In the genomic region with DNA sequence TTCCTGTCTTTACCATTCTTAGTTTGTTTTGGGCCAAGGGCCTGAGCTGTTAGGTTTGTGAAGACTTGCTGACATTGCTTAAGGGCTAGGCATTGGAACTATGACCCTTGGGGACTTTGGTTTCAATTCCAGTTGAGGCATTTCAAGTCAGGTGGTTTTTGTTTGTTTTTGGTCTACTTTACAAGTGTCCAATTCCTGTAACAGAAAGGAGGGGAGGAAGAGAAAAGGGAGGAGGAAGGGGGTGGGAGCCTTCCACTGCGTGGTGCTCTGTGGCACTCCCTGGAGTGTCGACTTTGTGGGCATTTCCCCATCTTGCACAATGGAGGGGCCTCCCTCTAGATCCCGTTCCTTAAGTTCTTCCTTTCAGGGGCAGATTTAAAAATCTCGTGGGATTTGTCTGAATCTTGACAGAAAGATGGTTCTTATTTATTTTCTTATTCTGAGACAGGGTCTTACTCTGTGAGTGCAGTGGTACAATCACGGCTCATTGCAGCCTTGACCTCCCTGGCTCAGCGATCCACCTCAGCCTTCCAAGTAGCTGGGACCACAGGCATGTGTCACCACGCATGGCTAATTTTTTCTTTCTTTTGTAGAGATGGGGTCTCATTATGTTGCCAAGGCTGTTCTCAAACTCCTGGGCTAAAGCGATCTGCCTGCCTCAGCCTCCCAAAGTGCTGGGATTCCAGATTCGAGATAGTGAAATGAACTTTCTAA, we compare ENCODE assay signal across 13 cellular contexts. TPM values are rescaled to one million over a fixed set of nuclear protein-coding genes. Genes with fewer than 3 reads are reported as not detected.
DNase-seq lines count a peak whose midpoint lies in the region; ATAC-seq, FAIRE-seq and TF ChIP-seq lines count a peak whose summit lies in the region.
"Had no signal": no experiment of that assay in that cellular context is flagged by ENCODE, and none has a peak within 500 bp of the region (broad histone marks: within the 10 kb centered on the region; RNA-seq: fewer than 3 reads in every experiment).

No MANE protein-coding gene starts in this region.

- H3K79me2 ChIP-seq in astrocyte (ENCODE audit: insufficient read depth, low read length) = no peaks in the 10 kb centered on the region

- peak overlapping the region; percentile 83 for H3K27ac Mint-ChIP-seq in HFFc6
- H3K27ac Mint-ChIP-seq in astrocyte (ENCODE audit: unreplicated experiment) = peak overlapping the region; percentile 70
- H3K27ac Mint-ChIP-seq: CD8-positive, alpha-beta T cell had no signal

- H3K4me1 Mint-ChIP-seq in HFFc6 (ENCODE audit: low read depth) (peaks cover 63% of the 10 kb centered on the region), astrocyte (ENCODE audit: low read depth, unreplicated experiment) (peaks cover 30% of the 10 kb centered on the region)

- TF ChIP-seq POLR2A in spleen (IDR thresholded peaks at IDR 0.05) = no peak

- FAIRE-seq in astrocyte (lab: Jason Lieb, UNC) = no peak
- FAIRE-seq: GM12891 had no signal

- H3K4me1 ChIP-seq in astrocyte (ENCODE audit: insufficient read depth, low read length) (peaks cover 65% of the 10 kb centered on the region), left lung (peaks cover 40 to 47% of the 10 kb centered on the region in 2 donors), spleen (peaks cover 6 to 63% (median 45%) of the 10 kb centered on the region in 6 donors)

- no peaks in the 10 kb centered on the region for H4K20me1 ChIP-seq in astrocyte (ENCODE audit: insufficient read depth, low read length)

- TF ChIP-seq CTCF in HFFc6 (IDR thresholded peaks at IDR 0.05) (no peak), astrocyte (IDR thresholded peaks at IDR 0.05; ENCODE audit: insufficient read depth, low read depth, low read length) (no peak), left lung (IDR thresholded peaks at IDR 0.05) (no peak), spleen (IDR thresholded peaks at IDR 0.05 in 8 of 11, conservative IDR thresholded peaks at IDR 0.05 in 3 of 11) (no peak)

- H3K4me3 Mint-ChIP-seq in HFFc6 (no peak overlapping the region), astrocyte (ENCODE audit: unreplicated experiment) (peak overlapping the region; percentile 62)
- H3K4me3 Mint-ChIP-seq: CD8-positive, alpha-beta T cell had no signal

- H3K27ac ChIP-seq in astrocyte (ENCODE audit: low read depth, low read length) = peak overlapping the region; percentile 73
- peak overlapping the region; percentile 57 to 81 for H3K27ac ChIP-seq in left lung
- peak overlapping the region in 5 of 8 donors; percentile 10 to 85 (median 29) for H3K27ac ChIP-seq in spleen

- WGBS in spleen, 5 donors = 51 to 58% (median 54%) methylated on average over 9 of the region's 9 CpGs

- ATAC-seq in left lung = peak; percentile 36
- ATAC-seq: CD8-positive, alpha-beta T cell had no signal

- no peak for DNase-seq in HFFc6
- DNase-seq in astrocyte (ENCODE audit: low read depth) = no peak
- DNase-seq in left lung = no peak
- DNase-seq in spleen = no peak
- DNase-seq in amniotic stem cell (lab: John Stamatoyannopoulos, UW) = no peak
- no peak for DNase-seq in mucosa of gallbladder (ENCODE audit: low spot score)
- no peak for DNase-seq in activated CD4-positive, alpha-beta T cell treated with anti-CD3 and anti-CD28 coated beads for 4 hours
- DNase-seq in NCI-H345 (lab: John Stamatoyannopoulos, UW) = no peak
- DNase-seq: anterior cingulate cortex, NCI-H510A treated with DMSO at 0.1 percent for 48 hours, SW 1271 had no signal

- H3K36me3 Mint-ChIP-seq in HFFc6 (ENCODE audit: low read depth) (no peaks in the 10 kb centered on the region), astrocyte (ENCODE audit: low read depth, unreplicated experiment) (no peaks in the 10 kb centered on the region)
- H3K36me3 Mint-ChIP-seq: CD8-positive, alpha-beta T cell had no signal

- H2AFZ ChIP-seq in astrocyte (ENCODE audit: low read depth, low read length) = peak overlapping the region; percentile 35

- H3K27me3 ChIP-seq in astrocyte (ENCODE audit: insufficient read depth, low read length) (no peaks in the 10 kb centered on the region), left lung (peaks cover 0 to 33% of the 10 kb centered on the region in 2 donors), spleen (replicated peaks in 1 of 7) (peaks cover 0 to 63% (median 13%) of the 10 kb centered on the region in 7 donors)

- intact Hi-C loops in left lung (cut with DNase I) (loop anchor here (2.0 to 5.0 kb wide), 3 partner anchors 62 to 165 kb away; a partner anchor contains a TSS), spleen (cut with DNase I; ENCODE audit: low total_unique reads) (loop anchor here (5.0 to 10.0 kb wide), 3 partner anchors 67 to 162 kb away; no protein-coding TSS in a partner anchor)

- peak overlapping the region; percentile 14 for H3K4me2 ChIP-seq in astrocyte (ENCODE audit: low read length)

- H3K27me3 Mint-ChIP-seq in HFFc6 (ENCODE audit: insufficient read depth) (peaks cover 2% of the 10 kb centered on the region), astrocyte (ENCODE audit: low read depth, unreplicated experiment) (no peaks in the 10 kb centered on the region)

- H3K9ac ChIP-seq in astrocyte (ENCODE audit: low read length) = peak overlapping the region; percentile 17

- H3K9me3 ChIP-seq in astrocyte (ENCODE audit: insufficient read depth, low read depth, low read length) (no peaks in the 10 kb centered on the region), left lung (no peaks in the 10 kb centered on the region), spleen (no peaks in the 10 kb centered on the region)

- no peak overlapping the region for H3K4me3 ChIP-seq in astrocyte (ENCODE audit: insufficient read depth, low read depth, low read length)
- no peak overlapping the region for H3K4me3 ChIP-seq in left lung
- no peak overlapping the region for H3K4me3 ChIP-seq in spleen

- H3K9me3 Mint-ChIP-seq in HFFc6 (no peaks in the 10 kb centered on the region), astrocyte (ENCODE audit: unreplicated experiment) (no peaks in the 10 kb centered on the region)
- H3K9me3 Mint-ChIP-seq: CD8-positive, alpha-beta T cell had no signal

- H3K36me3 ChIP-seq in astrocyte (ENCODE audit: insufficient read depth, low read length) (no peaks in the 10 kb centered on the region), left lung (no peaks in the 10 kb centered on the region), spleen (no peaks in the 10 kb centered on the region)

RNA-seq across cellular contexts. Expression of a gene that starts 59.5 kb away (rescaled TPM):
- total RNA-seq in HFFc6 (2021; fragmentation: NEBNext Ultra II Directional; extraction: Animal tissue kit (Norgen Biotek cat#: 25700)) = 10 to 100 TPM; 46.0 to 54.2 (median 49.9) TPM
- total RNA-seq in astrocyte (57.1 and 58.0 TPM in 2 replicates), left lung (10 to 100 TPM; 44.1 to 44.7 TPM), spleen (100 to 1,000 TPM in 1 of 7 donors, 10 to 100 TPM in 6; 37.1 to 108 (median 55.9) TPM), mucosa of gallbladder (43.7 TPM)
- 10 to 100 TPM; 18.9 to 24.9 (median 22.5) TPM for polyA plus RNA-seq in spleen
